8 cellular contexts compared by ENCODE assay signal in the genomic region with DNA sequence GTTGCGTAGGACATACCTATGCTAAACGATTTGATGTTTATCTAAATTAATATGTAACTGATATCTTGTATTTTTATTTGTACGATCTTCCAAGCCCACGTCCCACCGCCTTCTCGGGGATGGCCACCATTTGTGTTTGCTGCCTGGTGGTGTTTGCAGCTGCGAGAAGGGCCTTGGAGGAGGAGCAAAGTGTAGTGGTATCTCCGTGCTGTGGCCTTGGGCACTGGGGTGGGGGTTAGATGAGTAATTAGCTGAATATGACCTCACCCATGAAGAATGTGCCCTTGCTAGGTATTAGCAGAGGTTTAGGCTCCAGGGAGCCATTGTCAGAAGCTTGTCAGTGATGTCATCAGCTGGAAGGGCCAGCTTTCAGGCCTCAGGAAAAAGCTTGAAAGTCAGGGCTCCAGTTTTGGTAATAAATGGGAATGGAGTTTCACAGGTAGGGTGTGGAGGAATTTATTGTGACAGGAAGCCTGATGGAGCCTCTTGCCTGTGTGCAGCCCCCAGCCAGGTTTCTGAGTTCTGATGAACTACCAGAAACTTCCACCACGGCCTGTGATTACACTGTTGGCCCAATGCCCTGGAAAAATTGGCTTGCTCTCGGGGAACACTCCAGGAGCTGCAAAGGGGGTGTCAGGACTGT. TPM values are rescaled to one million over a fixed set of nuclear protein-coding genes. Genes with fewer than 3 reads are reported as not detected.
DNase-seq lines count a peak whose midpoint lies in the region; ATAC-seq and TF ChIP-seq lines count a peak whose summit lies in the region.

No MANE protein-coding gene starts in this region.

- ATAC-seq in GM21360 (IDR thresholded peaks at IDR 0.05; ENCODE audit: unreplicated experiment) (no peak), GM19324 (IDR thresholded peaks at IDR 0.05; ENCODE audit: low FRiP score, unreplicated experiment) (no peak), HG03520 (IDR thresholded peaks at IDR 0.05; ENCODE audit: unreplicated experiment) (no peak)

- H3K27ac Mint-ChIP-seq in HFFc6 = peak overlapping the region; percentile 92

- DNase-seq in HFFc6 (peak; percentile 81), amniotic epithelial cell (ENCODE audit: low read depth) (peak; percentile 92), iPS DF 19.7 (ENCODE audit: low read depth, low spot score) (peak; percentile 97)
- no peak for DNase-seq in activated naive CD4-positive, alpha-beta T cell treated with anti-CD3 and anti-CD28 coated beads, Interleukin-2, amount 50 U/mL, for 16 hours

- no peaks in the 10 kb centered on the region for H3K27me3 ChIP-seq in skeletal muscle satellite cell (ENCODE audit: control insufficient read depth, insufficient read depth, low read length)

- H3K9me3 ChIP-seq in skeletal muscle satellite cell (replicated peaks; ENCODE audit: low read length) = no peaks in the 10 kb centered on the region

- H3K36me3 ChIP-seq in skeletal muscle satellite cell (ENCODE audit: insufficient read depth, low read length) = no peaks in the 10 kb centered on the region

- peaks cover 3% of the 10 kb centered on the region; the same call in 1 of the 2 replicates for H3K27me3 Mint-ChIP-seq in HFFc6 (ENCODE audit: insufficient read depth)

- no peak overlapping the region for H3K4me3 ChIP-seq in skeletal muscle satellite cell (ENCODE audit: low read length)

- TF ChIP-seq CTCF in HFFc6 (IDR thresholded peaks at IDR 0.05) = no peak

- peaks cover 91% of the 10 kb centered on the region for H3K4me1 Mint-ChIP-seq in HFFc6 (ENCODE audit: low read depth)

- peak overlapping the region; percentile 50 for H3K9ac ChIP-seq in skeletal muscle satellite cell (ENCODE audit: low read depth, low read length)

- H3K36me3 Mint-ChIP-seq in HFFc6 (ENCODE audit: low read depth) = peaks cover 25% of the 10 kb centered on the region

- peaks cover 53% of the 10 kb centered on the region for H3K4me1 ChIP-seq in skeletal muscle satellite cell (ENCODE audit: control insufficient read depth, insufficient read depth, low read length)

- H3K4me2 ChIP-seq in skeletal muscle satellite cell (ENCODE audit: low read length) = peak overlapping the region; percentile 52

- no peaks in the 10 kb centered on the region for H3K9me3 Mint-ChIP-seq in HFFc6

- H3K4me3 Mint-ChIP-seq in HFFc6 = peak overlapping the region; percentile 61

RNA-seq across cellular contexts. Expression of a gene that starts 41.0 kb away (rescaled TPM):
- total RNA-seq in HFFc6 (2021; fragmentation: NEBNext Ultra II Directional; extraction: Animal tissue kit (Norgen Biotek cat#: 25700)) = 100 to 1,000 TPM in 3 of 6 experiments, 10 to 100 TPM in 3; 93.8 to 117 (median 98.7) TPM
- total RNA-seq in skeletal muscle satellite cell (2012; rRNA removed) = 79.3 and 86.2 TPM in 2 replicates
